Comparison of ENCODE assay signal across 20 cellular contexts in genomic region chr21:45898781-45899180, GRCh38.
"Had no signal": no experiment of that assay in that cellular context is flagged by ENCODE, and none has a peak within 500 bp of the region (broad histone marks: within the 10 kb centered on the region; RNA-seq: fewer than 3 reads in every experiment).

No MANE protein-coding gene starts in this region.

- H3K4me1 ChIP-seq: upper lobe of right lung had no signal

- H3K36me3 ChIP-seq: upper lobe of right lung, vagina had no signal

- H3K27me3 ChIP-seq: testis, tibial nerve, upper lobe of right lung, vagina had no signal

- H3K9me3 ChIP-seq: testis, tibial nerve, upper lobe of right lung, vagina had no signal

- H3K27ac ChIP-seq: testis, tibial nerve, upper lobe of right lung, vagina had no signal

- DNase-seq: cortex of kidney; effector CD8-positive, alpha-beta T cell; foreskin melanocyte; head of caudate nucleus; hippocampal formation; kidney glomerular epithelial cell; mesendoderm; naive B cell; stimulated activated CD4-positive, alpha-beta T cell treated with anti-CD3 and anti-CD28 coated beads, Interleukin-2, amount 100 ng/mL, for 24 hours; stimulated activated CD4-positive, alpha-beta T cell treated with anti-CD3 and anti-CD28 coated beads, Interleukin-4, amount 100 ng/mL, for 4 hours; stimulated activated naive B cell treated with anti-CD40 and anti-IgM and Interleukin-4, amounts not matched to agents 10 μg/mL and 1 μg/mL and 100 μg/mL, for 72 hours; stimulated activated naive CD8-positive, alpha-beta T cell treated with anti-CD3 and anti-CD28 coated beads, Interleukin-15, amount 100 ng/mL, for 72 hours; testis; upper lobe of right lung had no signal

- H3K4me3 ChIP-seq: dorsolateral prefrontal cortex, lung, testis, tibial nerve, upper lobe of right lung, vagina had no signal

- ATAC-seq: left lobe of liver; sciatic nerve; stimulated activated naive B cell treated with anti-CD40 and anti-IgM and Interleukin-4, amounts not matched to agents 10 μg/mL and 1 μg/mL and 100 μg/mL, for 72 hours; upper lobe of right lung had no signal
